ENCODE assay signal across 7 cellular contexts in genomic region chr4:6155996-6156395, GRCh38. TPM values are rescaled to one million over a fixed set of nuclear protein-coding genes. Genes with fewer than 3 reads are reported as not detected.
"Had no signal": no experiment of that assay in that cellular context is flagged by ENCODE, and none has a peak within 500 bp of the region (broad histone marks: within the 10 kb centered on the region; RNA-seq: fewer than 3 reads in every experiment).

No MANE protein-coding gene starts in this region.

- H3K4me3 Mint-ChIP-seq: GM23338, H9, IgD-negative memory B cell had no signal

- H3K36me3 Mint-ChIP-seq: IgD-negative memory B cell had no signal

- H3K4me3 ChIP-seq: GM23338 had no signal

- H3K27ac Mint-ChIP-seq: GM23338, IgD-negative memory B cell had no signal

- H3K27ac ChIP-seq: HL-60 had no signal

- H3K4me1 Mint-ChIP-seq: IgD-negative memory B cell had no signal

- ATAC-seq: GM23338, HepG2 had no signal

- H3K9me3 Mint-ChIP-seq: GM23338, H9, IgD-negative memory B cell had no signal

- DNase-seq: H9, HCEC 1CT had no signal

RNA-seq across cellular contexts. Expression of gene JAKMIP1, which starts 44.4 kb away (rescaled TPM):
- total RNA-seq: HepG2, HT1080 had no signal
- polyA plus RNA-seq: HepG2 had no signal
